8 cellular contexts compared by ENCODE assay signal in the genomic region with DNA sequence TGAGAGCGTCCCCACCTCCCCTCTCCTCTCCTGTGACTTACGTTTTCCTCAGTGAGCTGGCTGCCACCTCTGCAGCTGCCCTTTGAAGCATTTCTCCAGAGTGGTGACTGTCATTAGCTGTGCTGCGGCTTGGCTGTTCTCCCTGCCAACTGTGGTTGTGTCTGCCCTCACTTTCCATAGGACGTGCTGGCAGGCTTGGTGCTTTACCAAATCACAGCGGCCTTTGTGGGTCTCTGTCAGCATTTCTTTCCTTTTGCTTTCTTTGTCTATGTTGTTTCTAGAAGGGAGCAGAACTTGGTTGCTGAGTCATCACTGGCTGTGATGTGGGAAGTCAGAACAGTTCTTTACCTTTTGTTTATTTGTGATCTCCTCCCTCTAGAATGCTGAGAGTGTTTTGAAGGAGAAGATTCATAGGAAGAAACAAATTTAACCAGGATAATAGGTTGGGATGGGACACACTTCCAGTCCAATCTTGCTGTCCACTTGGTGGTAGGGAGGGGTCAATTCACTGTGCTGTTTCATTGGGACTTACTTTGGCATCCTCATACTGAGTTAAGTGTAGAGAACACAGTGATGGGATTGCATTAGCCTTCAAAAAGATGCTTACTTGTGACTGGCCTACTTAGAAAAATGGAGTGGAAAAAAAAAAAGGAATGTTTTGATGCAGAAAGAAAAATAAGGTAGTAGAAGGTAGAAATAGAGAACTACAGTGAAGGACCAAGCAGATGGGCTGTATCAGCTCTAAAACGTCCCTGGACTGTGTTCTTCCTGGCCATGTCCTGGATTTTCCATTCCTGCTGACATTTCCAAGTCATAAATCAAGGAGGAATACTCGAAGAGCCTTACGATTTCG.
DNase-seq lines count a peak whose midpoint lies in the region; ATAC-seq and TF ChIP-seq lines count a peak whose summit lies in the region.

No MANE protein-coding gene starts in this region.

- H3K27ac Mint-ChIP-seq in T-helper 17 cell: peak overlapping the region; percentile 39
- H3K27ac Mint-ChIP-seq in natural killer cell: no peak overlapping the region

- H3K4me3 ChIP-seq in foreskin fibroblast (ENCODE audit: low read depth in 1 of 2, low read length in 2 of 2): no peak overlapping the region

- TF ChIP-seq CTCF in foreskin fibroblast (IDR thresholded peaks at IDR 0.05; ENCODE audit: low read depth, low read length) (no peak), natural killer cell (IDR thresholded peaks at IDR 0.05) (no peak)

- no peak for ATAC-seq in T-helper 17 cell
- no peak for ATAC-seq in GM19324 (IDR thresholded peaks at IDR 0.05; ENCODE audit: low FRiP score, unreplicated experiment)
- no peak for ATAC-seq in HG03439 (IDR thresholded peaks at IDR 0.05; ENCODE audit: unreplicated experiment)
- ATAC-seq in natural killer cell: no peak
- no peak for ATAC-seq in GM18517 (IDR thresholded peaks at IDR 0.05; ENCODE audit: unreplicated experiment)

- H3K36me3 Mint-ChIP-seq in T-helper 17 cell (ENCODE audit: low read depth) (peaks cover 6% of the 10 kb centered on the region), natural killer cell (no peaks in the 10 kb centered on the region)

- H3K4me3 Mint-ChIP-seq in T-helper 17 cell (no peak overlapping the region), natural killer cell (no peak overlapping the region)

- H3K9me3 ChIP-seq in T-helper 17 cell (ENCODE audit: control insufficient read depth, low read length, poor library complexity, severe bottlenecking): no peaks in the 10 kb centered on the region

- H3K27me3 Mint-ChIP-seq in T-helper 17 cell (peaks cover 76% of the 10 kb centered on the region), natural killer cell (ENCODE audit: low read depth in 2 of 2) (peaks cover 41 to 50% of the 10 kb centered on the region in 2 donors)

- peak; percentile 94 for DNase-seq in H4 (ENCODE audit: low spot score)
- no peak for DNase-seq in T-helper 17 cell
- peak; percentile 39 to 65 for DNase-seq in foreskin fibroblast
- peak; percentile 33 for DNase-seq in smooth muscle cell of the brain vasculature (ENCODE audit: low read depth, low spot score)
- DNase-seq in natural killer cell: no peak

- intact Hi-C loops in natural killer cell (cut with micrococcal nuclease): no loop called here

- peaks cover 8% of the 10 kb centered on the region for H3K4me1 Mint-ChIP-seq in T-helper 17 cell
- no peaks in the 10 kb centered on the region for H3K4me1 Mint-ChIP-seq in natural killer cell

- H3K9me3 Mint-ChIP-seq in natural killer cell: no peaks in the 10 kb centered on the region

Comparison
In these comparisons a context has a peak if more than half of its experiments do, and no peak if none do; other contexts are left out.
1. DNase-seq: peak in H4 (single experiment), foreskin fibroblast (2 of 2) and smooth muscle cell of the brain vasculature (single experiment); none in T-helper 17 cell (0 of 3) and natural killer cell (single experiment).